ENCODE assay signal across 7 cellular contexts in genomic region chr16:69233124-69233523, GRCh38.
"Had no signal": no experiment of that assay in that cellular context is flagged by ENCODE, and none has a peak within 500 bp of the region (broad histone marks: within the 10 kb centered on the region; RNA-seq: fewer than 3 reads in every experiment).

No MANE protein-coding gene starts in this region.

- H3K4me3 Mint-ChIP-seq: GM23338, H9, IgD-negative memory B cell had no signal

- H3K27me3 Mint-ChIP-seq: IgD-negative memory B cell had no signal

- ATAC-seq: GM23338 had no signal

- FAIRE-seq: H1, H54, HTR-8/SVneo had no signal

- H3K27ac Mint-ChIP-seq: GM23338, IgD-negative memory B cell had no signal

- H3K4me3 ChIP-seq: GM23338 had no signal

- H3K4me1 Mint-ChIP-seq: GM23338, H9, IgD-negative memory B cell had no signal

- DNase-seq: H9, HCEC 1CT had no signal
